ENCODE assay signal across 8 cellular contexts in the genomic region with DNA sequence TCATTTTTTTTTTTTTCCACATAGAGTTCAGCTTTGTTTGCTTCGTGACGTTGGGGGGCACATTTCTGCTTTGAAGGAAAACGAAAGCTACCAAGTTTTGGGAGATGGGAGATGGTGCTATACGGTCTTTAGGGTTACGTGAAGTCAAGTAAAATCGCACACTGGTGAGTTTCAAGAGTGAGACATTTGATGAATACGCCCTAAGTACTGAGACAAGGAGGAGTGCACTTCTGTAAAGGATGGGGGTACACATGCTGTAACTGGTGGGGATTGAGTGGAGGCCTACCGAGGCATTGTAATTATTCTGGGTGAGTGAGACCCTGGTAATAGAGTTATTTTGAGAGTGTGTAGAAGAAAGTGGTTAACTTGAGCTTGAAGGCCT. TPM values are rescaled to one million over a fixed set of nuclear protein-coding genes. Genes with fewer than 3 reads are reported as not detected.
DNase-seq lines count a peak whose midpoint lies in the region; ATAC-seq and TF ChIP-seq lines count a peak whose summit lies in the region.

No MANE protein-coding gene starts in this region.

- intact Hi-C loops in activated naive CD4-positive, alpha-beta T cell treated with anti-CD3 and anti-CD28 coated beads for 36 hours (cut with micrococcal nuclease), result loop anchor here (1.0 kb wide), 1 partner anchor 394 kb away; no protein-coding TSS in a partner anchor
- intact Hi-C loops in sciatic nerve (cut with DNase I), result no loop called here

- H3K36me3 ChIP-seq in cardiac muscle cell, result no peaks in the 10 kb centered on the region

- H3K27me3 Mint-ChIP-seq in activated naive CD4-positive, alpha-beta T cell treated with anti-CD3 and anti-CD28 coated beads for 36 hours (ENCODE audit: low read depth), result no peaks in the 10 kb centered on the region
- H3K27me3 Mint-ChIP-seq in activated CD4-positive, alpha-beta memory T cell treated with anti-CD3 and anti-CD28 coated beads, Interleukin-2, amount 10 ng/mL, durations not matched to agents 7 days and 5 days, result no peaks in the 10 kb centered on the region

- no peaks in the 10 kb centered on the region for H3K4me1 ChIP-seq in cardiac muscle cell (ENCODE audit: low read depth)

- peak overlapping the region; percentile 98 for H3K4me3 Mint-ChIP-seq in activated naive CD4-positive, alpha-beta T cell treated with anti-CD3 and anti-CD28 coated beads for 36 hours
- H3K4me3 Mint-ChIP-seq in activated CD4-positive, alpha-beta memory T cell treated with anti-CD3 and anti-CD28 coated beads, Interleukin-2, amount 10 ng/mL, durations not matched to agents 7 days and 5 days, result peak overlapping the region; percentile 99

- no peaks in the 10 kb centered on the region for H3K9me3 ChIP-seq in cardiac muscle cell (ENCODE audit: low read depth)

- peaks cover 41% of the 10 kb centered on the region for H3K4me1 Mint-ChIP-seq in activated naive CD4-positive, alpha-beta T cell treated with anti-CD3 and anti-CD28 coated beads for 36 hours (ENCODE audit: low read depth)
- peaks cover 35% of the 10 kb centered on the region for H3K4me1 Mint-ChIP-seq in activated CD4-positive, alpha-beta memory T cell treated with anti-CD3 and anti-CD28 coated beads, Interleukin-2, amount 10 ng/mL, durations not matched to agents 7 days and 5 days

- peak overlapping the region; percentile 94 for H3K27ac ChIP-seq in cardiac muscle cell

- DNase-seq in activated naive CD4-positive, alpha-beta T cell treated with anti-CD3 and anti-CD28 coated beads for 36 hours, result peak; percentile 4
- no peak for DNase-seq in activated naive CD4-positive, alpha-beta T cell treated with Interleukin-2 at 50 U/mL for 16 hours
- no peak for DNase-seq in activated CD4-positive, alpha-beta memory T cell treated with anti-CD3 and anti-CD28 coated beads, Interleukin-2, amount 10 ng/mL, durations not matched to agents 7 days and 5 days
- no peak for DNase-seq in cardiac muscle cell (ENCODE audit: low read depth in 1 of 2, low spot score in 1 of 2)
- DNase-seq in sciatic nerve (ENCODE audit: low spot score), result no peak
- no peak for DNase-seq in T1000 (lab: John Stamatoyannopoulos, UW)
- no peak for DNase-seq in stimulated activated CD4-positive, alpha-beta T cell treated with anti-CD3 and anti-CD28 coated beads, Interleukin-4, amount 100 ng/mL, for 1 hour

- no peaks in the 10 kb centered on the region for H3K27me3 ChIP-seq in cardiac muscle cell

- peak overlapping the region; percentile 91 for H3K4me3 ChIP-seq in cardiac muscle cell

- no peaks in the 10 kb centered on the region for H3K9me3 Mint-ChIP-seq in activated naive CD4-positive, alpha-beta T cell treated with anti-CD3 and anti-CD28 coated beads for 36 hours
- H3K9me3 Mint-ChIP-seq in activated CD4-positive, alpha-beta memory T cell treated with anti-CD3 and anti-CD28 coated beads, Interleukin-2, amount 10 ng/mL, durations not matched to agents 7 days and 5 days, result no peaks in the 10 kb centered on the region

- TF ChIP-seq CTCF in cardiac muscle cell (IDR thresholded peaks at IDR 0.05; ENCODE audit: low read depth, low read length), result no peak

- POLR2A ChIA-PET in activated CD4-positive, alpha-beta memory T cell treated with anti-CD3 and anti-CD28 coated beads, Interleukin-2, amount 10 ng/mL, durations not matched to agents 7 days and 5 days (lab: Charles Lee), result interaction anchor here (1.1 to 1.5 kb wide), 3 partner anchors 35 to 393 kb away, joined by 3 to 9 read pairs (median 5); a partner anchor contains a TSS

- ATAC-seq in sciatic nerve, result peak; percentile 55
- ATAC-seq in HG03175 (IDR thresholded peaks at IDR 0.05; ENCODE audit: unreplicated experiment), result no peak

- H3K36me3 Mint-ChIP-seq in activated naive CD4-positive, alpha-beta T cell treated with anti-CD3 and anti-CD28 coated beads for 36 hours (ENCODE audit: low read depth), result peaks cover 9% of the 10 kb centered on the region
- H3K36me3 Mint-ChIP-seq in activated CD4-positive, alpha-beta memory T cell treated with anti-CD3 and anti-CD28 coated beads, Interleukin-2, amount 10 ng/mL, durations not matched to agents 7 days and 5 days (ENCODE audit: low read depth), result peaks cover 23% of the 10 kb centered on the region

- CTCF ChIA-PET in activated naive CD4-positive, alpha-beta T cell treated with anti-CD3 and anti-CD28 coated beads for 36 hours (lab: Charles Lee), result interaction anchor here (0.6 to 1.0 kb wide), 6 partner anchors 9 to 392 kb away, joined by 3 to 5 read pairs (median 3); a partner anchor contains a TSS
- CTCF ChIA-PET in activated CD4-positive, alpha-beta memory T cell treated with anti-CD3 and anti-CD28 coated beads, Interleukin-2, amount 10 ng/mL, durations not matched to agents 7 days and 5 days (lab: Charles Lee), result interaction anchor here (1.8 to 2.3 kb wide), 3 partner anchors 8 to 394 kb away, joined by 5 to 10 read pairs (median 6); no protein-coding TSS in a partner anchor

- H3K27ac Mint-ChIP-seq in activated naive CD4-positive, alpha-beta T cell treated with anti-CD3 and anti-CD28 coated beads for 36 hours, result peak overlapping the region; percentile 99
- peak overlapping the region; percentile 96 for H3K27ac Mint-ChIP-seq in activated CD4-positive, alpha-beta memory T cell treated with anti-CD3 and anti-CD28 coated beads, Interleukin-2, amount 10 ng/mL, durations not matched to agents 7 days and 5 days

RNA-seq across cellular contexts. Expression of a gene that starts 0.5 kb away (rescaled TPM):
- 10 to 100 TPM; 48.3 to 54.3 TPM for total RNA-seq in activated naive CD4-positive, alpha-beta T cell treated with anti-CD3 and anti-CD28 coated beads for 36 hours
- 10 to 100 TPM; 79.6 to 84.7 TPM for total RNA-seq in activated CD4-positive, alpha-beta memory T cell treated with anti-CD3 and anti-CD28 coated beads, Interleukin-2, amount 10 ng/mL, durations not matched to agents 7 days and 5 days
- 98.1 and 120 TPM in 2 replicates for total RNA-seq in cardiac muscle cell
- polyA plus RNA-seq in cardiac muscle cell, result 181 and 222 TPM in 2 replicates
- total RNA-seq in sciatic nerve, result 124 TPM

RNA-seq across cellular contexts. Expression of a gene that starts 0.7 kb away (rescaled TPM):
- total RNA-seq in activated naive CD4-positive, alpha-beta T cell treated with anti-CD3 and anti-CD28 coated beads for 36 hours, result 1 to 10 TPM; 6.2 to 6.3 TPM
- 1 to 10 TPM; 3.3 to 5.8 TPM for total RNA-seq in activated CD4-positive, alpha-beta memory T cell treated with anti-CD3 and anti-CD28 coated beads, Interleukin-2, amount 10 ng/mL, durations not matched to agents 7 days and 5 days
- 3.2 and 7.8 TPM in 2 replicates for total RNA-seq in cardiac muscle cell
- 20.7 and 30.5 TPM in 2 replicates for polyA plus RNA-seq in cardiac muscle cell
- 9.5 TPM for total RNA-seq in sciatic nerve
